In genomic region chr17:74807376-74807775, GRCh38 we compare ENCODE assay signal across 23 cellular contexts. TPM values are rescaled to one million over a fixed set of nuclear protein-coding genes. Genes with fewer than 3 reads are reported as not detected.
"Had no signal": no experiment of that assay in that cellular context is flagged by ENCODE, and none has a peak within 500 bp of the region (broad histone marks: within the 10 kb centered on the region; RNA-seq: fewer than 3 reads in every experiment).

No MANE protein-coding gene starts in this region.

- H3K4me3 ChIP-seq: esophagus muscularis mucosa, psoas muscle, sigmoid colon, upper lobe of right lung had no signal

- DNase-seq: activated CD4-positive, alpha-beta T cell treated with anti-CD3 and anti-CD28 coated beads for 4 hours; activated CD4-positive, alpha-beta T cell treated with anti-CD3 and anti-CD28 coated beads, Interleukin-2, amount 50 U/mL, for 4 hours; activated effector memory CD4-positive, alpha-beta T cell treated with Interleukin-2 at 50 U/mL for 16 hours; activated naive CD4-positive, alpha-beta T cell treated with Interleukin-2 at 50 U/mL for 16 hours; activated T-cell treated with anti-CD3 and anti-CD28 coated beads for 4 hours; activated T-cell treated with anti-CD3 and anti-CD28 coated beads, Interleukin-2, amount 50 U/mL, for 72 hours; brain microvascular endothelial cell; foreskin melanocyte; islet precursor cell; left ventricle myocardium superior; naive B cell; nephron progenitor cell; occipital lobe; psoas muscle; sigmoid colon; small intestine; stimulated activated CD4-positive, alpha-beta T cell treated with anti-CD3 and anti-CD28 coated beads, Interleukin-4, amount 100 ng/mL, for 4 hours; stimulated activated CD8-positive, alpha-beta memory T cell treated with anti-CD3 and anti-CD28 coated beads, Interleukin-4, amount 100 ng/mL, for 48 hours; stimulated activated naive CD8-positive, alpha-beta T cell treated with anti-CD3 and anti-CD28 coated beads, Interleukin-15, amount 100 ng/mL, for 72 hours; T-helper 1 cell; upper lobe of right lung had no signal

- H3K27me3 ChIP-seq: brain microvascular endothelial cell, esophagus muscularis mucosa, sigmoid colon, upper lobe of right lung had no signal

- H3K4me1 ChIP-seq: parathyroid adenoma, psoas muscle had no signal

- H2AFZ ChIP-seq: parathyroid adenoma had no signal

- H3K36me3 ChIP-seq: upper lobe of right lung had no signal

- H3K9ac ChIP-seq: parathyroid adenoma had no signal

- H3K9me3 ChIP-seq: esophagus muscularis mucosa, psoas muscle, sigmoid colon, upper lobe of right lung had no signal

- H3K27ac ChIP-seq: brain microvascular endothelial cell, esophagus muscularis mucosa, parathyroid adenoma, psoas muscle, sigmoid colon, upper lobe of right lung had no signal

RNA-seq across cellular contexts. Expression of gene GRIN2C, which starts 52.3 kb away (rescaled TPM):
- total RNA-seq: upper lobe of right lung had no signal
